ENCODE assay signal across 12 cellular contexts in genomic region chr1:206471993-206472392, GRCh38. TPM values are rescaled to one million over a fixed set of nuclear protein-coding genes. Genes with fewer than 3 reads are reported as not detected.
A peak's percentile ranks its signal among the peaks of the same experiment; 100 is the strongest.
DNase-seq lines count a peak whose midpoint lies in the region; ATAC-seq and TF ChIP-seq lines count a peak whose summit lies in the region.
"Had no signal": no experiment of that assay in that cellular context is flagged by ENCODE, and none has a peak within 500 bp of the region (broad histone marks: within the 10 kb centered on the region; RNA-seq: fewer than 3 reads in every experiment).

No MANE protein-coding gene starts in this region.

- no peaks in the 10 kb centered on the region for H3K27me3 Mint-ChIP-seq in CD4-positive, alpha-beta memory T cell
- no peaks in the 10 kb centered on the region for H3K27me3 Mint-ChIP-seq in activated naive CD4-positive, alpha-beta T cell treated with anti-CD3 and anti-CD28 coated beads, Interleukin-2, amount 10 ng/mL, durations not matched to agents 7 days and 5 days
- H3K27me3 Mint-ChIP-seq in naive B cell = no peaks in the 10 kb centered on the region

- H3K9ac ChIP-seq in HUES64 (ENCODE audit: low read depth, low read length) = no peak overlapping the region

- intact Hi-C loops in CD4-positive, alpha-beta memory T cell (cut with micrococcal nuclease) = loop anchor here (1.0 to 10.0 kb wide), 2 partner anchors 7 to 443 kb away; no protein-coding TSS in a partner anchor
- intact Hi-C loops in upper lobe of right lung (cut with DNase I) = no loop called here

- CTCF ChIA-PET in CD4-positive, alpha-beta memory T cell (lab: Charles Lee; ENCODE audit: partially characterized antibody) = interaction anchor here (1.2 to 15.1 kb wide), 9 partner anchors 7 to 192 kb away, joined by 3 to 274 read pairs (median 17); partner anchors contain the start of gene EIF2D
- CTCF ChIA-PET in activated naive CD4-positive, alpha-beta T cell treated with anti-CD3 and anti-CD28 coated beads, Interleukin-2, amount 10 ng/mL, durations not matched to agents 7 days and 5 days (lab: Charles Lee) = interaction anchor here (1.1 to 5.7 kb wide), 7 partner anchors 8 to 187 kb away, joined by 3 to 43 read pairs (median 12); partner anchors contain the start of gene EIF2D

- no peaks in the 10 kb centered on the region for H3K27me3 ChIP-seq in CD4-positive, alpha-beta memory T cell (ENCODE audit: insufficient read depth, low read length)
- H3K27me3 ChIP-seq in HUES64 (ENCODE audit: insufficient read depth, low read length) (peaks cover 4% of the 10 kb centered on the region; the same call in 1 of the 2 replicates), upper lobe of right lung (no peaks in the 10 kb centered on the region)
- H3K27me3 ChIP-seq: breast epithelium, Peyer's patch, right atrium auricular region had no signal

- H3K36me3 Mint-ChIP-seq in CD4-positive, alpha-beta memory T cell = peaks cover 24 to 65% of the 10 kb centered on the region in 2 donors
- H3K36me3 Mint-ChIP-seq in activated naive CD4-positive, alpha-beta T cell treated with anti-CD3 and anti-CD28 coated beads, Interleukin-2, amount 10 ng/mL, durations not matched to agents 7 days and 5 days = peaks cover 53% of the 10 kb centered on the region
- peaks cover 0 to 2% of the 10 kb centered on the region in 2 donors for H3K36me3 Mint-ChIP-seq in naive B cell

- peaks cover 39% of the 10 kb centered on the region for H3K36me3 ChIP-seq in CD4-positive, alpha-beta memory T cell (ENCODE audit: insufficient read depth, low read length)
- H3K36me3 ChIP-seq in HUES64 (ENCODE audit: insufficient read depth, low read length) (peaks cover 7% of the 10 kb centered on the region; the same call in 1 of the 2 replicates), upper lobe of right lung (peaks cover 15% of the 10 kb centered on the region)
- H3K36me3 ChIP-seq: breast epithelium, right atrium auricular region had no signal

- H3K4me1 Mint-ChIP-seq in CD4-positive, alpha-beta memory T cell = peaks cover 43 to 74% (median 64%) of the 10 kb centered on the region in 4 donors
- peaks cover 72% of the 10 kb centered on the region for H3K4me1 Mint-ChIP-seq in activated naive CD4-positive, alpha-beta T cell treated with anti-CD3 and anti-CD28 coated beads, Interleukin-2, amount 10 ng/mL, durations not matched to agents 7 days and 5 days
- H3K4me1 Mint-ChIP-seq in naive B cell = peaks cover 51 to 65% (median 63%) of the 10 kb centered on the region in 3 donors

- H3K27ac ChIP-seq in CD4-positive, alpha-beta memory T cell (ENCODE audit: low read depth, low read length) = peak overlapping the region; percentile 80
- no peak overlapping the region for H3K27ac ChIP-seq in HUES64 (ENCODE audit: low read depth, low read length)
- no peak overlapping the region for H3K27ac ChIP-seq in upper lobe of right lung
- H3K27ac ChIP-seq: right atrium auricular region had no signal

- peak in 1 of 5 donors; percentile 55 for DNase-seq in CD4-positive, alpha-beta memory T cell
- no peak for DNase-seq in activated naive CD4-positive, alpha-beta T cell treated with anti-CD3 and anti-CD28 coated beads, Interleukin-2, amount 10 ng/mL, durations not matched to agents 7 days and 5 days
- no peak for DNase-seq in naive B cell
- no peak for DNase-seq in SHP77 (lab: John Stamatoyannopoulos, UW)
- DNase-seq in upper lobe of right lung = no peak
- DNase-seq in DMS79 treated with DMSO at 0.1 percent for 48 hours (lab: John Stamatoyannopoulos, UW) = no peak
- DNase-seq: NCI-H1417 treated with DMSO at 0.1 percent for 48 hours had no signal

- H3K9me3 Mint-ChIP-seq in CD4-positive, alpha-beta memory T cell = no peaks in the 10 kb centered on the region
- no peaks in the 10 kb centered on the region for H3K9me3 Mint-ChIP-seq in activated naive CD4-positive, alpha-beta T cell treated with anti-CD3 and anti-CD28 coated beads, Interleukin-2, amount 10 ng/mL, durations not matched to agents 7 days and 5 days
- H3K9me3 Mint-ChIP-seq in naive B cell = no peaks in the 10 kb centered on the region

- no peak for TF ChIP-seq CTCF in upper lobe of right lung (IDR thresholded peaks at IDR 0.05)

- peaks cover 68% of the 10 kb centered on the region for H3K4me1 ChIP-seq in CD4-positive, alpha-beta memory T cell (ENCODE audit: insufficient read depth, low read length)
- H3K4me1 ChIP-seq in HUES64 (ENCODE audit: insufficient read depth, low read length) = peaks cover 42% of the 10 kb centered on the region
- H3K4me1 ChIP-seq in upper lobe of right lung = peaks cover 49% of the 10 kb centered on the region

- H3K4me3 Mint-ChIP-seq in CD4-positive, alpha-beta memory T cell = peak overlapping the region; percentile 84 to 97 (median 93)
- peak overlapping the region; percentile 72 for H3K4me3 Mint-ChIP-seq in activated naive CD4-positive, alpha-beta T cell treated with anti-CD3 and anti-CD28 coated beads, Interleukin-2, amount 10 ng/mL, durations not matched to agents 7 days and 5 days
- peak overlapping the region; percentile 91 to 97 (median 94) for H3K4me3 Mint-ChIP-seq in naive B cell

- H3K9me3 ChIP-seq in CD4-positive, alpha-beta memory T cell (ENCODE audit: control insufficient read depth in 1 of 2, low read length in 2 of 2) = no peaks in the 10 kb centered on the region
- no peaks in the 10 kb centered on the region for H3K9me3 ChIP-seq in HUES64 (ENCODE audit: insufficient read depth, low read depth, low read length)
- H3K9me3 ChIP-seq in upper lobe of right lung = no peaks in the 10 kb centered on the region
- H3K9me3 ChIP-seq: breast epithelium, Peyer's patch, right atrium auricular region had no signal

- POLR2A ChIA-PET in CD4-positive, alpha-beta memory T cell (lab: Charles Lee; ENCODE audit: partially characterized antibody) = interaction anchor here (0.6 to 3.1 kb wide), 9 partner anchors 8 to 140 kb away, joined by 3 to 22 read pairs (median 16); partner anchors contain the start of genes EIF2D and RASSF5

- no peak for ATAC-seq in naive B cell (ENCODE audit: low read depth in 2 of 2)
- ATAC-seq in upper lobe of right lung = no peak
- ATAC-seq in HG03095 (IDR thresholded peaks at IDR 0.05; ENCODE audit: unreplicated experiment) = no peak

- peak overlapping the region; percentile 64 to 95 (median 92) for H3K27ac Mint-ChIP-seq in CD4-positive, alpha-beta memory T cell
- peak overlapping the region; percentile 85 for H3K27ac Mint-ChIP-seq in activated naive CD4-positive, alpha-beta T cell treated with anti-CD3 and anti-CD28 coated beads, Interleukin-2, amount 10 ng/mL, durations not matched to agents 7 days and 5 days
- peak overlapping the region in 5 of 6 donors; percentile 38 to 96 (median 85) for H3K27ac Mint-ChIP-seq in naive B cell

- H3K4me3 ChIP-seq in CD4-positive, alpha-beta memory T cell (ENCODE audit: low read length in 2 of 2) = peak overlapping the region in 1 of 2 donors; percentile 99
- H3K4me3 ChIP-seq in HUES64 (ENCODE audit: low read length) (peak overlapping the region; percentile 71; the same call in 1 of the 2 replicates), upper lobe of right lung (no peak overlapping the region)

- 90% methylated on average over 2 of the region's 2 CpGs for WGBS in HUES64

RNA-seq across cellular contexts. Expression of gene IKBKE, which starts 1.7 kb away (rescaled TPM):
- 10 to 100 TPM; 81.8 to 92.3 TPM for total RNA-seq in CD4-positive, alpha-beta memory T cell
- 10 to 100 TPM; 46.8 to 56.3 TPM for polyA plus RNA-seq in CD4-positive, alpha-beta memory T cell
- polyA plus RNA-seq in HUES64 (2013, experiment 1 of 2) = 7.2 TPM
- 6.1 TPM for polyA plus RNA-seq in HUES64 (2013, experiment 2 of 2)
- polyA plus RNA-seq in naive B cell (ENCODE audit: low read depth in 6 of 6) = 10 to 100 TPM in 5 of 6 donors, 1 to 10 TPM in 1; 10.0 to 32.6 (median 14.2) TPM
- 8.5 TPM for total RNA-seq in upper lobe of right lung

RNA-seq across cellular contexts. Expression of gene RASSF5, which starts 35.3 kb away (rescaled TPM):
- 100 to 1,000 TPM; 186 to 190 TPM for total RNA-seq in CD4-positive, alpha-beta memory T cell
- polyA plus RNA-seq in CD4-positive, alpha-beta memory T cell = 100 to 1,000 TPM; 249 to 298 TPM
- 0.85 TPM for polyA plus RNA-seq in HUES64 (2013, experiment 1 of 2)
- polyA plus RNA-seq in HUES64 (2013, experiment 2 of 2) = 0.82 TPM
- 100 to 1,000 TPM; 116 to 166 (median 146) TPM for polyA plus RNA-seq in naive B cell (ENCODE audit: low read depth in 6 of 6)
- total RNA-seq in upper lobe of right lung = 37.6 TPM
